Comparison of ENCODE assay signal across 1 cellular context in the genomic region with DNA sequence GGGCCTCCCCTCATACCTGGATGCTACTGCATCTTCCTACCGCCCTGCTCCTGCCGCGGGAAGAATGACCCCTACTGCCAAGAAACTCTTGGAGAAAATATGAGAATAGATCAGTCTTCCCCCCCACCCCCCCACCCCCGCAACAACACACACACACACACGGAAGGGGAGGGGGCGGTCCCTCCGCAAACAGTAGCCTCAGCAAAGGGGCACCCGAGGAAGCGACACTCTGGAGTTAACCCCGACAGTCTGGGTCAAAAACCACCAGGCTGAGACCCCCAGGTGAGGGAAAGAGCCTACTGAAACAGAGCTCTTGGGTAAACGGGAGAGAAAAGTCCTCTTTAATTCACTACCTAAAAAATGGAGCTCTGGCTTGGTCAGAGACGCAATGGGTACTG.
TF ChIP-seq lines count a peak whose summit lies in the region.

No MANE protein-coding gene starts in this region.

TF ChIP-seq in IMR-90, 13 proteins besides CTCF, POLR2A, EP300 and RAD21:
- TF ChIP-seq, protein P1, sequence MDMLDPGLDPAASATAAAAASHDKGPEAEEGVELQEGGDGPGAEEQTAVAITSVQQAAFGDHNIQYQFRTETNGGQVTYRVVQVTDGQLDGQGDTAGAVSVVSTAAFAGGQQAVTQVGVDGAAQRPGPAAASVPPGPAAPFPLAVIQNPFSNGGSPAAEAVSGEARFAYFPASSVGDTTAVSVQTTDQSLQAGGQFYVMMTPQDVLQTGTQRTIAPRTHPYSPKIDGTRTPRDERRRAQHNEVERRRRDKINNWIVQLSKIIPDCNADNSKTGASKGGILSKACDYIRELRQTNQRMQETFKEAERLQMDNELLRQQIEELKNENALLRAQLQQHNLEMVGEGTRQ (IDR thresholded peaks at IDR 0.05; ENCODE audit: low read depth, low read length) = no peak
- no peak for TF ChIP-seq CHD1 (IDR thresholded peaks at IDR 0.05; ENCODE audit: low read depth, low read length)
- TF ChIP-seq MXI1 (IDR thresholded peaks at IDR 0.05; ENCODE audit: borderline replicate concordance, low read depth, low read length) = 0 out of 2 replicates have a peak, but pooled peaks have one; percentile 28
- TF ChIP-seq MAZ (IDR thresholded peaks at IDR 0.05; ENCODE audit: borderline replicate concordance, low read depth, low read length) = no peak
- TF ChIP-seq NFE2L2 (IDR thresholded peaks at IDR 0.05; ENCODE audit: low read depth, low read length) = no peak
- TF ChIP-seq, protein P2, sequence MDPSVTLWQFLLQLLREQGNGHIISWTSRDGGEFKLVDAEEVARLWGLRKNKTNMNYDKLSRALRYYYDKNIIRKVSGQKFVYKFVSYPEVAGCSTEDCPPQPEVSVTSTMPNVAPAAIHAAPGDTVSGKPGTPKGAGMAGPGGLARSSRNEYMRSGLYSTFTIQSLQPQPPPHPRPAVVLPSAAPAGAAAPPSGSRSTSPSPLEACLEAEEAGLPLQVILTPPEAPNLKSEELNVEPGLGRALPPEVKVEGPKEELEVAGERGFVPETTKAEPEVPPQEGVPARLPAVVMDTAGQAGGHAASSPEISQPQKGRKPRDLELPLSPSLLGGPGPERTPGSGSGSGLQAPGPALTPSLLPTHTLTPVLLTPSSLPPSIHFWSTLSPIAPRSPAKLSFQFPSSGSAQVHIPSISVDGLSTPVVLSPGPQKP (IDR thresholded peaks at IDR 0.05; ENCODE audit: borderline replicate concordance, low read depth, low read length) = no peak
- TF ChIP-seq BHLHE40 (IDR thresholded peaks at IDR 0.05; ENCODE audit: low read depth, low read length) = no peak
- TF ChIP-seq SMC3 (IDR thresholded peaks at IDR 0.05; ENCODE audit: low read depth, low read length) = no peak
